1 cellular context compared by ENCODE assay signal in genomic region chr17:61338874-61339478, GRCh38.
TF ChIP-seq lines count a peak whose summit lies in the region.

No MANE protein-coding gene starts in this region.

TF ChIP-seq in HepG2, 621 proteins besides CTCF, POLR2A, EP300 and RAD21 (continued from another document):
- TF ChIP-seq, protein P1, sequence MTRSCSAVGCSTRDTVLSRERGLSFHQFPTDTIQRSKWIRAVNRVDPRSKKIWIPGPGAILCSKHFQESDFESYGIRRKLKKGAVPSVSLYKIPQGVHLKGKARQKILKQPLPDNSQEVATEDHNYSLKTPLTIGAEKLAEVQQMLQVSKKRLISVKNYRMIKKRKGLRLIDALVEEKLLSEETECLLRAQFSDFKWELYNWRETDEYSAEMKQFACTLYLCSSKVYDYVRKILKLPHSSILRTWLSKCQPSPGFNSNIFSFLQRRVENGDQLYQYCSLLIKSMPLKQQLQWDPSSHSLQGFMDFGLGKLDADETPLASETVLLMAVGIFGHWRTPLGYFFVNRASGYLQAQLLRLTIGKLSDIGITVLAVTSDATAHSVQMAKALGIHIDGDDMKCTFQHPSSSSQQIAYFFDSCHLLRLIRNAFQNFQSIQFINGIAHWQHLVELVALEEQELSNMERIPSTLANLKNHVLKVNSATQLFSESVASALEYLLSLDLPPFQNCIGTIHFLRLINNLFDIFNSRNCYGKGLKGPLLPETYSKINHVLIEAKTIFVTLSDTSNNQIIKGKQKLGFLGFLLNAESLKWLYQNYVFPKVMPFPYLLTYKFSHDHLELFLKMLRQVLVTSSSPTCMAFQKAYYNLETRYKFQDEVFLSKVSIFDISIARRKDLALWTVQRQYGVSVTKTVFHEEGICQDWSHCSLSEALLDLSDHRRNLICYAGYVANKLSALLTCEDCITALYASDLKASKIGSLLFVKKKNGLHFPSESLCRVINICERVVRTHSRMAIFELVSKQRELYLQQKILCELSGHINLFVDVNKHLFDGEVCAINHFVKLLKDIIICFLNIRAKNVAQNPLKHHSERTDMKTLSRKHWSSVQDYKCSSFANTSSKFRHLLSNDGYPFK (CRISPR knock-in tag; IDR thresholded peaks at IDR 0.05; ENCODE audit: borderline replicate concordance) = no peak
- TF ChIP-seq ARID5B (CRISPR knock-in tag; IDR thresholded peaks at IDR 0.05) (0 out of 2 replicates have a peak, but pooled peaks have one; percentile 21), RBM39 (IDR thresholded peaks at IDR 0.05; ENCODE audit: low read depth, low read length, poor library complexity, severe bottlenecking) (no peak), TRIM24 (CRISPR knock-in tag; IDR thresholded peaks at IDR 0.05) (0 out of 2 replicates have a peak, but pooled peaks have one; percentile 42), ZNF720 (CRISPR knock-in tag; IDR thresholded peaks at IDR 0.05) (no peak), ZBTB3 (CRISPR knock-in tag; IDR thresholded peaks at IDR 0.05; ENCODE audit: borderline replicate concordance, low read depth) (no peak), HOMEZ (CRISPR knock-in tag; IDR thresholded peaks at IDR 0.05; ENCODE audit: low read depth) (peak; percentile 78; the same call in 1 of the 2 replicates), NFKBIZ (CRISPR knock-in tag; IDR thresholded peaks at IDR 0.05) (no peak), SALL1 (CRISPR knock-in tag; IDR thresholded peaks at IDR 0.05) (peak; percentile 35), ZFP36 (IDR thresholded peaks at IDR 0.05; ENCODE audit: borderline replicate concordance, low read depth, low read length, partially characterized antibody) (no peak), NCOA2 (CRISPR knock-in tag; IDR thresholded peaks at IDR 0.05) (peak; percentile 41; the same call in 1 of the 2 replicates), ZNF850 (CRISPR knock-in tag; conservative IDR thresholded peaks at IDR 0.05) (0 out of 2 replicates have a peak, but pooled peaks have one; percentile 61), HNF4A (CRISPR knock-in tag; IDR thresholded peaks at IDR 0.05) (peak; percentile 75)
- TF ChIP-seq, protein P2, sequence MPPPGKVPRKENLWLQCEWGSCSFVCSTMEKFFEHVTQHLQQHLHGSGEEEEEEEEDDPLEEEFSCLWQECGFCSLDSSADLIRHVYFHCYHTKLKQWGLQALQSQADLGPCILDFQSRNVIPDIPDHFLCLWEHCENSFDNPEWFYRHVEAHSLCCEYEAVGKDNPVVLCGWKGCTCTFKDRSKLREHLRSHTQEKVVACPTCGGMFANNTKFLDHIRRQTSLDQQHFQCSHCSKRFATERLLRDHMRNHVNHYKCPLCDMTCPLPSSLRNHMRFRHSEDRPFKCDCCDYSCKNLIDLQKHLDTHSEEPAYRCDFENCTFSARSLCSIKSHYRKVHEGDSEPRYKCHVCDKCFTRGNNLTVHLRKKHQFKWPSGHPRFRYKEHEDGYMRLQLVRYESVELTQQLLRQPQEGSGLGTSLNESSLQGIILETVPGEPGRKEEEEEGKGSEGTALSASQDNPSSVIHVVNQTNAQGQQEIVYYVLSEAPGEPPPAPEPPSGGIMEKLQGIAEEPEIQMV (CRISPR knock-in tag; IDR thresholded peaks at IDR 0.05; ENCODE audit: low read depth) = no peak
- TF ChIP-seq, protein P3, sequence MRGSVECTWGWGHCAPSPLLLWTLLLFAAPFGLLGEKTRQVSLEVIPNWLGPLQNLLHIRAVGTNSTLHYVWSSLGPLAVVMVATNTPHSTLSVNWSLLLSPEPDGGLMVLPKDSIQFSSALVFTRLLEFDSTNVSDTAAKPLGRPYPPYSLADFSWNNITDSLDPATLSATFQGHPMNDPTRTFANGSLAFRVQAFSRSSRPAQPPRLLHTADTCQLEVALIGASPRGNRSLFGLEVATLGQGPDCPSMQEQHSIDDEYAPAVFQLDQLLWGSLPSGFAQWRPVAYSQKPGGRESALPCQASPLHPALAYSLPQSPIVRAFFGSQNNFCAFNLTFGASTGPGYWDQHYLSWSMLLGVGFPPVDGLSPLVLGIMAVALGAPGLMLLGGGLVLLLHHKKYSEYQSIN (CRISPR knock-in tag; IDR thresholded peaks at IDR 0.05; ENCODE audit: borderline replicate concordance) = no peak
- TF ChIP-seq, protein P4, sequence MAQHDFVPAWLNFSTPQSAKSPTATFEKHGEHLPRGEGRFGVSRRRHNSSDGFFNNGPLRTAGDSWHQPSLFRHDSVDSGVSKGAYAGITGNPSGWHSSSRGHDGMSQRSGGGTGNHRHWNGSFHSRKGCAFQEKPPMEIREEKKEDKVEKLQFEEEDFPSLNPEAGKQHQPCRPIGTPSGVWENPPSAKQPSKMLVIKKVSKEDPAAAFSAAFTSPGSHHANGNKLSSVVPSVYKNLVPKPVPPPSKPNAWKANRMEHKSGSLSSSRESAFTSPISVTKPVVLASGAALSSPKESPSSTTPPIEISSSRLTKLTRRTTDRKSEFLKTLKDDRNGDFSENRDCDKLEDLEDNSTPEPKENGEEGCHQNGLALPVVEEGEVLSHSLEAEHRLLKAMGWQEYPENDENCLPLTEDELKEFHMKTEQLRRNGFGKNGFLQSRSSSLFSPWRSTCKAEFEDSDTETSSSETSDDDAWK (CRISPR knock-in tag; IDR thresholded peaks at IDR 0.05) = no peak
- TF ChIP-seq, protein P5, sequence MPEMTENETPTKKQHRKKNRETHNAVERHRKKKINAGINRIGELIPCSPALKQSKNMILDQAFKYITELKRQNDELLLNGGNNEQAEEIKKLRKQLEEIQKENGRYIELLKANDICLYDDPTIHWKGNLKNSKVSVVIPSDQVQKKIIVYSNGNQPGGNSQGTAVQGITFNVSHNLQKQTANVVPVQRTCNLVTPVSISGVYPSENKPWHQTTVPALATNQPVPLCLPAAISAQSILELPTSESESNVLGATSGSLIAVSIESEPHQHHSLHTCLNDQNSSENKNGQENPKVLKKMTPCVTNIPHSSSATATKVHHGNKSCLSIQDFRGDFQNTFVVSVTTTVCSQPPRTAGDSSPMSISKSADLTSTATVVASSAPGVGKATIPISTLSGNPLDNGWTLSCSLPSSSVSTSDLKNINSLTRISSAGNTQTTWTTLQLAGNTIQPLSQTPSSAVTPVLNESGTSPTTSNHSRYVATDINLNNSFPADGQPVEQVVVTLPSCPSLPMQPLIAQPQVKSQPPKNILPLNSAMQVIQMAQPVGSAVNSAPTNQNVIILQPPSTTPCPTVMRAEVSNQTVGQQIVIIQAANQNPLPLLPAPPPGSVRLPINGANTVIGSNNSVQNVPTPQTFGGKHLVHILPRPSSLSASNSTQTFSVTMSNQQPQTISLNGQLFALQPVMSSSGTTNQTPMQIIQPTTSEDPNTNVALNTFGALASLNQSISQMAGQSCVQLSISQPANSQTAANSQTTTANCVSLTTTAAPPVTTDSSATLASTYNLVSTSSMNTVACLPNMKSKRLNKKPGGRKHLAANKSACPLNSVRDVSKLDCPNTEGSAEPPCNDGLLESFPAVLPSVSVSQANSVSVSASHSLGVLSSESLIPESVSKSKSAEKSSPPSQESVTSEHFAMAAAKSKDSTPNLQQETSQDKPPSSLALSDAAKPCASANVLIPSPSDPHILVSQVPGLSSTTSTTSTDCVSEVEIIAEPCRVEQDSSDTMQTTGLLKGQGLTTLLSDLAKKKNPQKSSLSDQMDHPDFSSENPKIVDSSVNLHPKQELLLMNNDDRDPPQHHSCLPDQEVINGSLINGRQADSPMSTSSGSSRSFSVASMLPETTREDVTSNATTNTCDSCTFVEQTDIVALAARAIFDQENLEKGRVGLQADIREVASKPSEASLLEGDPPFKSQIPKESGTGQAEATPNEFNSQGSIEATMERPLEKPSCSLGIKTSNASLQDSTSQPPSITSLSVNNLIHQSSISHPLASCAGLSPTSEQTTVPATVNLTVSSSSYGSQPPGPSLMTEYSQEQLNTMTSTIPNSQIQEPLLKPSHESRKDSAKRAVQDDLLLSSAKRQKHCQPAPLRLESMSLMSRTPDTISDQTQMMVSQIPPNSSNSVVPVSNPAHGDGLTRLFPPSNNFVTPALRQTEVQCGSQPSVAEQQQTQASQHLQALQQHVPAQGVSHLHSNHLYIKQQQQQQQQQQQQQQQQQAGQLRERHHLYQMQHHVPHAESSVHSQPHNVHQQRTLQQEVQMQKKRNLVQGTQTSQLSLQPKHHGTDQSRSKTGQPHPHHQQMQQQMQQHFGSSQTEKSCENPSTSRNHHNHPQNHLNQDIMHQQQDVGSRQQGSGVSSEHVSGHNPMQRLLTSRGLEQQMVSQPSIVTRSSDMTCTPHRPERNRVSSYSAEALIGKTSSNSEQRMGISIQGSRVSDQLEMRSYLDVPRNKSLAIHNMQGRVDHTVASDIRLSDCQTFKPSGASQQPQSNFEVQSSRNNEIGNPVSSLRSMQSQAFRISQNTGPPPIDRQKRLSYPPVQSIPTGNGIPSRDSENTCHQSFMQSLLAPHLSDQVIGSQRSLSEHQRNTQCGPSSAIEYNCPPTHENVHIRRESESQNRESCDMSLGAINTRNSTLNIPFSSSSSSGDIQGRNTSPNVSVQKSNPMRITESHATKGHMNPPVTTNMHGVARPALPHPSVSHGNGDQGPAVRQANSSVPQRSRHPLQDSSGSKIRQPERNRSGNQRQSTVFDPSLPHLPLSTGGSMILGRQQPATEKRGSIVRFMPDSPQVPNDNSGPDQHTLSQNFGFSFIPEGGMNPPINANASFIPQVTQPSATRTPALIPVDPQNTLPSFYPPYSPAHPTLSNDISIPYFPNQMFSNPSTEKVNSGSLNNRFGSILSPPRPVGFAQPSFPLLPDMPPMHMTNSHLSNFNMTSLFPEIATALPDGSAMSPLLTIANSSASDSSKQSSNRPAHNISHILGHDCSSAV (CRISPR knock-in tag; IDR thresholded peaks at IDR 0.05; ENCODE audit: borderline replicate concordance) = no peak
